Comparison of ENCODE assay signal across 15 cellular contexts in the genomic region with DNA sequence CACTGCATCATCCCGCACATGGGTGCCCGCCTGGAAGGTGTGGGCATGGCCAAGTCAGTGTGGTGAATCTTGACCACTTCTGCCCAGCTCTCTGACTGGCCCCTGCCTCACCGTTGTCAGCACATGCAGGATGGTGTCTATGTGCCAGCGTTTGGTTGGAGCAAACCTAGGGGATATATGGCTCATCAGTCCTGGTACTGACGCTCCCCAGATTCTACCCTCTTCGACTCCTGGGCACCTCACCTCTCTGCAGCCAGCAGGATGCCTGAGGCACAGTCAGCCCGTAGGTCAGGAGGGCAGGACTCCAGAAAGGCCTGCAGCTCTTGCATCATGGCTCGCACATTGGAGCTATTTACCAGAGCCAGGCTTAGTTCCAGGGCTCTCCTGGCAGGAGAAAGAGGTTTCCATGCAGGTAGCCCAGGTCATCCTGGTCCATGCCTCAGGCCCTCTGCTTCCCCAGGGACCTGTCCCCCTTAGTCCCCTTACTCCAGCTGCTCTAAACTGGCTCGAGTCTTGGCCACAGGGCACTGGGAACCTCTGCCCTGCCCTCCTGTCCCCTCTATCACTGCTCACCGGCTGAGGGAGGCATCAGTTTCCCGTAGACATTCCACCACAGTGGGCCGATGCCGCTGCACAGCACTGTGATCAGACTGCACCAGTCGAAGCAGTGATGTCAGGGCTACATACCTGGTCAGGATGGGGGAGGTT. TPM values are rescaled to one million over a fixed set of nuclear protein-coding genes. Genes with fewer than 3 reads are reported as not detected.
A peak's percentile ranks its signal among the peaks of the same experiment; 100 is the strongest.
DNase-seq lines count a peak whose midpoint lies in the region; ATAC-seq and TF ChIP-seq lines count a peak whose summit lies in the region.
"Had no signal": no experiment of that assay in that cellular context is flagged by ENCODE, and none has a peak within 500 bp of the region (broad histone marks: within the 10 kb centered on the region; RNA-seq: fewer than 3 reads in every experiment).

No MANE protein-coding gene starts in this region.

- POLR2A ChIA-PET in HCT116 (lab: Charles Lee), result no interaction called here
- POLR2A ChIA-PET in naive thymus-derived CD4-positive, alpha-beta T cell (lab: Charles Lee), result interaction anchor here (0.8 to 1.2 kb wide), 3 partner anchors 84 to 88 kb away, joined by 3 to 5 read pairs (median 4); no protein-coding TSS in a partner anchor

- H3K36me3 ChIP-seq in HCT116 (ENCODE audit: control insufficient read depth in 1 of 2, insufficient read depth in 2 of 2, low read length in 2 of 2), result peaks cover 22% of the 10 kb centered on the region in 2 experiments
- H3K36me3 ChIP-seq in naive thymus-derived CD4-positive, alpha-beta T cell (ENCODE audit: control insufficient read depth in 2 of 3, insufficient read depth in 3 of 3, low read length in 3 of 3), result peaks cover 0 to 78% (median 23%) of the 10 kb centered on the region in 3 experiments
- H3K36me3 ChIP-seq: gastrocnemius medialis had no signal

- RAD21 ChIA-PET in HCT116 (lab: Charles Lee; ENCODE audit: low non-redundant PET in 1 of 2, low total read pairs in 2 of 2, uncharacterized antibody in 2 of 2, unreplicated experiment in 2 of 2), result interaction anchor here in 1 of 2 experiments (0.8 kb wide), 1 partner anchor 85 kb away, joined by 6 read pairs; no protein-coding TSS in a partner anchor

- TF ChIP-seq POLR2A in HCT116 (IDR thresholded peaks at IDR 0.05; ENCODE audit: borderline replicate concordance, extremely low read depth, insufficient read depth, insufficient read length), result peak; percentile 29

- peaks cover 0 to 5% (median 0%) of the 10 kb centered on the region in 11 donors for H3K9me3 Mint-ChIP-seq in naive thymus-derived CD4-positive, alpha-beta T cell
- H3K9me3 Mint-ChIP-seq: activated CD4-positive, alpha-beta memory T cell treated with anti-CD3 and anti-CD28 coated beads, Interleukin-2, amount 10 ng/mL, durations not matched to agents 7 days and 5 days; activated naive CD8-positive, alpha-beta T cell treated with anti-CD3 and anti-CD28 coated beads for 36 hours had no signal

- CTCF ChIA-PET in HCT116 (lab: Charles Lee), result interaction anchor here (0.6 to 1.7 kb wide), 3 partner anchors 82 to 89 kb away, joined by 3 to 11 read pairs (median 3); no protein-coding TSS in a partner anchor
- CTCF ChIA-PET in naive thymus-derived CD4-positive, alpha-beta T cell (lab: Charles Lee), result interaction anchor here (0.6 to 2.2 kb wide), 4 partner anchors 25 to 95 kb away, joined by 3 to 31 read pairs (median 6); no protein-coding TSS in a partner anchor

- H3K9me3 ChIP-seq in HCT116 (ENCODE audit: control insufficient read depth in 1 of 2, insufficient read depth in 1 of 2, low read depth in 1 of 2, low read length in 2 of 2), result no peaks in the 10 kb centered on the region
- no peaks in the 10 kb centered on the region for H3K9me3 ChIP-seq in naive thymus-derived CD4-positive, alpha-beta T cell (ENCODE audit: control insufficient read depth in 2 of 3, low read length in 3 of 3)
- H3K9me3 ChIP-seq: gastrocnemius medialis, thoracic aorta had no signal

- peak overlapping the region in 2 of 10 donors; percentile 61 to 71 for H3K4me3 Mint-ChIP-seq in naive thymus-derived CD4-positive, alpha-beta T cell
- H3K4me3 Mint-ChIP-seq: activated CD4-positive, alpha-beta memory T cell treated with anti-CD3 and anti-CD28 coated beads, Interleukin-2, amount 10 ng/mL, durations not matched to agents 7 days and 5 days; activated naive CD8-positive, alpha-beta T cell treated with anti-CD3 and anti-CD28 coated beads for 36 hours had no signal

- peaks cover 12 to 21% of the 10 kb centered on the region in 2 experiments for H3K4me1 ChIP-seq in HCT116 (ENCODE audit: control insufficient read depth in 1 of 2, insufficient read depth in 2 of 2, low read length in 2 of 2)
- H3K4me1 ChIP-seq in naive thymus-derived CD4-positive, alpha-beta T cell (ENCODE audit: control insufficient read depth in 2 of 2, insufficient read depth in 2 of 2, low read length in 2 of 2), result peaks cover 14 to 16% of the 10 kb centered on the region in 2 donors

- DNase-seq in HCT116 (ENCODE audit: low read depth, low spot score) (no peak), caudate nucleus (lab: John Stamatoyannopoulos, UW) (no peak), T1000 (lab: John Stamatoyannopoulos, UW) (no peak), UCSD-AML1 (lab: John Stamatoyannopoulos, UW; ENCODE audit: unreplicated experiment) (no peak)
- DNase-seq in naive thymus-derived CD4-positive, alpha-beta T cell, result no peak
- DNase-seq: gastrocnemius medialis, NCI-H1417 treated with DMSO at 0.1 percent for 48 hours had no signal

- no peak overlapping the region for H3K9ac ChIP-seq in HCT116 (ENCODE audit: low read length)

- peaks cover 12 to 46% (median 38%) of the 10 kb centered on the region in 7 donors for H3K4me1 Mint-ChIP-seq in naive thymus-derived CD4-positive, alpha-beta T cell

- peaks cover 10% of the 10 kb centered on the region; the same call in 1 of the 2 replicates for H3K79me2 ChIP-seq in HCT116 (ENCODE audit: insufficient read depth, low read length)

- peaks cover 0 to 3% (median 0%) of the 10 kb centered on the region in 5 donors for H3K27me3 Mint-ChIP-seq in naive thymus-derived CD4-positive, alpha-beta T cell
- H3K27me3 Mint-ChIP-seq: activated CD4-positive, alpha-beta memory T cell treated with anti-CD3 and anti-CD28 coated beads, Interleukin-2, amount 10 ng/mL, durations not matched to agents 7 days and 5 days; activated naive CD8-positive, alpha-beta T cell treated with anti-CD3 and anti-CD28 coated beads for 36 hours had no signal

- H3K27ac ChIP-seq in HCT116 (ENCODE audit: low read depth, low read length) (no peak overlapping the region), caudate nucleus (ENCODE audit: low read depth, low read length) (peak overlapping the region; percentile 64), temporal lobe (ENCODE audit: low read depth, low read length) (peak overlapping the region; percentile 59)
- peak overlapping the region; percentile 29 for H3K27ac ChIP-seq in naive thymus-derived CD4-positive, alpha-beta T cell (ENCODE audit: low read depth, low read length)
- H3K27ac ChIP-seq: gastrocnemius medialis, thoracic aorta, VCaP had no signal

- no TSS peak for BruUV-seq in HCT116 (replicated peaks; lab: Mats Ljungman, UMichigan)

- TF ChIP-seq CTCF in HCT116 (IDR thresholded peaks at IDR 0.05 in 2 of 3, conservative IDR thresholded peaks at IDR 0.05 in 1 of 3; ENCODE audit: borderline replicate concordance in 1 of 3, insufficient read depth in 1 of 3, low read depth in 2 of 3, low read length in 2 of 3), result no peak

- H3K27ac Mint-ChIP-seq in naive thymus-derived CD4-positive, alpha-beta T cell, result peak overlapping the region in 6 of 9 donors; percentile 12 to 72 (median 44)
- H3K27ac Mint-ChIP-seq: activated naive CD8-positive, alpha-beta T cell treated with anti-CD3 and anti-CD28 coated beads for 36 hours had no signal

- H4K20me1 ChIP-seq in HCT116 (ENCODE audit: insufficient read depth), result no peaks in the 10 kb centered on the region

- no peaks in the 10 kb centered on the region for H3K27me3 ChIP-seq in HCT116 (ENCODE audit: insufficient read depth, low read length)
- no peaks in the 10 kb centered on the region for H3K27me3 ChIP-seq in naive thymus-derived CD4-positive, alpha-beta T cell (ENCODE audit: control insufficient read depth in 2 of 2, insufficient read depth in 2 of 2, low read length in 2 of 2)
- H3K27me3 ChIP-seq: gastrocnemius medialis had no signal

- no peak for TF ChIP-seq RAD21 in HCT116 (IDR thresholded peaks at IDR 0.05; ENCODE audit: low read depth)

- no peak overlapping the region for H3K4me2 ChIP-seq in HCT116 (ENCODE audit: low read length)

- ATAC-seq in HCT116 (no peak), GM21526 (IDR thresholded peaks at IDR 0.05; ENCODE audit: low FRiP score, unreplicated experiment) (no peak)
- ATAC-seq in naive thymus-derived CD4-positive, alpha-beta T cell, result no peak

- intact Hi-C loops in HCT116 (cut with micrococcal nuclease), result no loop called here
- intact Hi-C loops in naive thymus-derived CD4-positive, alpha-beta T cell (cut with micrococcal nuclease), result no loop called here

- H3K36me3 Mint-ChIP-seq in naive thymus-derived CD4-positive, alpha-beta T cell, result peaks cover 9 to 33% (median 12%) of the 10 kb centered on the region in 5 donors

- H3K9me2 ChIP-seq in HCT116 (ENCODE audit: insufficient read depth), result no peaks in the 10 kb centered on the region

- H2AFZ ChIP-seq in HCT116 (ENCODE audit: low read depth, low read length, poor library complexity, severe bottlenecking), result no peak overlapping the region

- H3K4me3 ChIP-seq in HCT116 (replicated peaks in 1 of 2; ENCODE audit: low read depth in 1 of 2, low read length in 2 of 2), result no peak overlapping the region
- no peak overlapping the region for H3K4me3 ChIP-seq in naive thymus-derived CD4-positive, alpha-beta T cell (ENCODE audit: low read length)
- H3K4me3 ChIP-seq: gastrocnemius medialis, thoracic aorta had no signal

TF ChIP-seq in HCT116, 20 proteins besides CTCF, POLR2A, EP300 and RAD21 (continues in another document):
- no peak for TF ChIP-seq EGR1 (IDR thresholded peaks at IDR 0.05; ENCODE audit: low read depth)
- no peak for TF ChIP-seq CBX3 (IDR thresholded peaks at IDR 0.05; ENCODE audit: low read depth)
- no peak for TF ChIP-seq YY1 (IDR thresholded peaks at IDR 0.05; ENCODE audit: extremely low read depth, insufficient replicate concordance, low read depth, low read length)
- no peak for TF ChIP-seq EZH2 (IDR thresholded peaks at IDR 0.05)
- no peak for TF ChIP-seq ZFX (IDR thresholded peaks at IDR 0.05)

RNA-seq across cellular contexts. Expression of gene AP1G2, which starts 4.0 kb away (rescaled TPM):
- total RNA-seq in HCT116 (2021; ENCODE audit: unreplicated experiment) (155 TPM), temporal lobe (10.6 TPM)
- 135 and 138 TPM in 2 replicates for polyA plus RNA-seq in HCT116 (2012)
- 100 to 1,000 TPM; 266 to 548 (median 293) TPM for total RNA-seq in naive thymus-derived CD4-positive, alpha-beta T cell
- 100 to 1,000 TPM in 1 of 2 donors, 10 to 100 TPM in 1; 66.4 to 113 TPM for polyA plus RNA-seq in naive thymus-derived CD4-positive, alpha-beta T cell

RNA-seq across cellular contexts. Expression of gene THTPA, which starts 7.6 kb away (rescaled TPM):
- 5.8 TPM for total RNA-seq in HCT116 (2021; ENCODE audit: unreplicated experiment)
- polyA plus RNA-seq in HCT116 (2012), result 3.8 and 4.4 TPM in 2 replicates
- total RNA-seq in naive thymus-derived CD4-positive, alpha-beta T cell, result 10 to 100 TPM; 16.4 to 26.7 (median 19.2) TPM
- 10 to 100 TPM; 17.9 to 18.1 TPM for polyA plus RNA-seq in naive thymus-derived CD4-positive, alpha-beta T cell
- total RNA-seq in temporal lobe, result 16.7 TPM

RNA-seq across cellular contexts. Expression of gene ZFHX2, which starts 12.1 kb away (rescaled TPM):
- total RNA-seq in HCT116 (2021; ENCODE audit: unreplicated experiment) (3.6 TPM), temporal lobe (1.5 TPM)
- 0.79 and 0.82 TPM in 2 replicates for polyA plus RNA-seq in HCT116 (2012)
- total RNA-seq in naive thymus-derived CD4-positive, alpha-beta T cell, result 1 to 10 TPM in 1 of 5 experiments, under 1 TPM in 4; 0.45 to 2.6 (median 0.49) TPM
- not detected for polyA plus RNA-seq in naive thymus-derived CD4-positive, alpha-beta T cell

RNA-seq across cellular contexts. Expression of gene JPH4, which starts 15.0 kb away (rescaled TPM):
- total RNA-seq in HCT116 (2021; ENCODE audit: unreplicated experiment), result 0.15 TPM
- 0.01 TPM in 1 of 2 replicates, not detected in the other for polyA plus RNA-seq in HCT116 (2012)
- total RNA-seq in naive thymus-derived CD4-positive, alpha-beta T cell, result 1 to 10 TPM in 1 of 5 experiments, under 1 TPM in 1, not detected in 3; 0.16 to 1.2 TPM
- under 1 TPM in 1 of 2 donors, not detected in 1; 0.13 TPM for polyA plus RNA-seq in naive thymus-derived CD4-positive, alpha-beta T cell
- 40.1 TPM for total RNA-seq in temporal lobe
- total RNA-seq: activated CD4-positive, alpha-beta memory T cell treated with anti-CD3 and anti-CD28 coated beads, Interleukin-2, amount 10 ng/mL, durations not matched to agents 7 days and 5 days; OCI-LY7; renal cortical epithelial cell had no signal

Comparison
In these comparisons a context has a peak if more than half of its experiments do, and no peak if none do; other contexts are left out.
1. RNA of gene AP1G2, which starts 4.0 kb away (total RNA-seq): 266 to 548 TPM in naive thymus-derived CD4-positive, alpha-beta T cell and 155 TPM in HCT116 (single experiment); 10.6 TPM in temporal lobe (single experiment); every median in the first group is over 10 times any median in the second.